ENCODE assay signal across 16 cellular contexts in genomic region chr7:2637066-2637471, GRCh38. TPM values are rescaled to one million over a fixed set of nuclear protein-coding genes. Genes with fewer than 3 reads are reported as not detected.
DNase-seq lines count a peak whose midpoint lies in the region; ATAC-seq, FAIRE-seq and TF ChIP-seq lines count a peak whose summit lies in the region.
"Had no signal": no experiment of that assay in that cellular context is flagged by ENCODE, and none has a peak within 500 bp of the region (broad histone marks: within the 10 kb centered on the region; RNA-seq: fewer than 3 reads in every experiment).

No MANE protein-coding gene starts in this region.

- peaks cover 52 to 98% (median 76%) of the 10 kb centered on the region in 11 experiments; a peak in 21 of 22 replicates for H4K20me1 ChIP-seq in BLaER1 treated with 17β-estradiol and CSF1 and Interleukin-3, amounts not matched to agents 10 nM and 100 nM

- no peaks in the 10 kb centered on the region for H3K27me3 ChIP-seq in BLaER1 treated with 17β-estradiol and CSF1 and Interleukin-3, amounts not matched to agents 10 nM and 100 nM
- no peaks in the 10 kb centered on the region for H3K27me3 ChIP-seq in adrenal gland
- H3K27me3 ChIP-seq in layer of hippocampus (ENCODE audit: control insufficient read depth, insufficient read depth, low read length): no peaks in the 10 kb centered on the region
- no peaks in the 10 kb centered on the region for H3K27me3 ChIP-seq in tibial artery

- 43 to 74% (median 66%) methylated on average over 10 to 17 of the region's 17 CpGs for WGBS in adrenal gland, 4 donors

- DNase-seq in adrenal gland: peak in 1 of 7 donors; percentile 54
- DNase-seq in DMS153 treated with DMSO at 0.1 percent for 48 hours (lab: John Stamatoyannopoulos, UW; ENCODE audit: unreplicated experiment): no peak
- no peak for DNase-seq in tibial artery
- no peak for DNase-seq in urothelium cell line (ENCODE audit: low spot score)
- no peak for DNase-seq in mucosa of descending colon
- DNase-seq: activated CD8-positive, alpha-beta T cell treated with anti-CD3 and anti-CD28 coated beads, Interleukin-2, amount 10 ng/mL, durations not matched to agents 7 days and 5 days; activated effector memory CD4-positive, alpha-beta T cell treated with Interleukin-2 at 50 U/mL for 16 hours; Calu3; effector CD8-positive, alpha-beta T cell; NCI-H146; NCI-H446; OCI-M1 had no signal

- H3K4me1 ChIP-seq in BLaER1 treated with 17β-estradiol and CSF1 and Interleukin-3, amounts not matched to agents 10 nM and 100 nM: peaks cover 80 to 88% (median 87%) of the 10 kb centered on the region in 10 experiments
- H3K4me1 ChIP-seq in adrenal gland (replicated peaks in 1 of 2) (peaks cover 86 to 93% of the 10 kb centered on the region in 2 donors), tibial artery (peaks cover 12 to 100% (median 80%) of the 10 kb centered on the region in 4 donors), mucosa of descending colon (ENCODE audit: low read depth) (peaks cover 30% of the 10 kb centered on the region)

- FAIRE-seq in urothelium cell line (lab: Jason Lieb, UNC): no peak
- FAIRE-seq: small intestine had no signal

- H3K9me3 ChIP-seq in BLaER1 treated with 17β-estradiol and CSF1 and Interleukin-3, amounts not matched to agents 10 nM and 100 nM (replicated peaks in 1 of 11): no peaks in the 10 kb centered on the region
- H3K9me3 ChIP-seq in adrenal gland (replicated peaks in 1 of 3) (no peaks in the 10 kb centered on the region), tibial artery (no peaks in the 10 kb centered on the region), mucosa of descending colon (no peaks in the 10 kb centered on the region)

- no peak for TF ChIP-seq POLR2A in adrenal gland (IDR thresholded peaks at IDR 0.05)

- peak overlapping the region; percentile 77 to 98 (median 92) for H3K27ac ChIP-seq in BLaER1 treated with 17β-estradiol and CSF1 and Interleukin-3, amounts not matched to agents 10 nM and 100 nM
- peak overlapping the region; percentile 71 to 98 (median 97) for H3K27ac ChIP-seq in adrenal gland
- peak overlapping the region; percentile 63 for H3K27ac ChIP-seq in layer of hippocampus (ENCODE audit: low read depth, low read length)
- peak overlapping the region in 16 of 21 experiments; percentile 6 to 93 (median 51) for H3K27ac ChIP-seq in skin epidermis
- H3K27ac ChIP-seq in tibial artery: peak overlapping the region in 1 of 2 donors; percentile 27

- peaks cover 15 to 38% (median 23%) of the 10 kb centered on the region in 11 experiments; a peak in 20 of 22 replicates for H3K36me3 ChIP-seq in BLaER1 treated with 17β-estradiol and CSF1 and Interleukin-3, amounts not matched to agents 10 nM and 100 nM
- no peaks in the 10 kb centered on the region for H3K36me3 ChIP-seq in adrenal gland (replicated peaks in 1 of 2)
- H3K36me3 ChIP-seq in tibial artery: no peaks in the 10 kb centered on the region
- H3K36me3 ChIP-seq in mucosa of descending colon (ENCODE audit: low read depth): no peaks in the 10 kb centered on the region

- H3K4me2 ChIP-seq in BLaER1 treated with 17β-estradiol and CSF1 and Interleukin-3, amounts not matched to agents 10 nM and 100 nM: peak overlapping the region; percentile 90 to 100 (median 98)

- ATAC-seq in mucosa of descending colon: no peak
- ATAC-seq: activated CD8-positive, alpha-beta T cell treated with anti-CD3 and anti-CD28 coated beads, Interleukin-2, amount 10 ng/mL, durations not matched to agents 7 days and 5 days had no signal

- no peak for TF ChIP-seq CTCF in adrenal gland (IDR thresholded peaks at IDR 0.05)
- TF ChIP-seq CTCF in tibial artery (IDR thresholded peaks at IDR 0.05): no peak
- no peak for TF ChIP-seq CTCF in mucosa of descending colon (IDR thresholded peaks at IDR 0.05)

- intact Hi-C loops in adrenal gland (cut with DNase I) (no loop called here), tibial artery (cut with DNase I; ENCODE audit: low total_unique reads) (no loop called here), mucosa of descending colon (cut with DNase I, micrococcal nuclease) (no loop called here)

- peak overlapping the region; percentile 37 to 98 (median 49) for H3K4me3 ChIP-seq in BLaER1 treated with 17β-estradiol and CSF1 and Interleukin-3, amounts not matched to agents 10 nM and 100 nM
- H3K4me3 ChIP-seq in adrenal gland: no peak overlapping the region
- no peak overlapping the region for H3K4me3 ChIP-seq in skin epidermis
- H3K4me3 ChIP-seq in tibial artery: no peak overlapping the region
- H3K4me3 ChIP-seq in mucosa of descending colon: no peak overlapping the region

- peak overlapping the region; percentile 39 to 97 (median 80); a peak in 21 of 22 replicates for H3K9ac ChIP-seq in BLaER1 treated with 17β-estradiol and CSF1 and Interleukin-3, amounts not matched to agents 10 nM and 100 nM

RNA-seq across cellular contexts. Expression of gene TTYH3, which starts 5.3 kb away (rescaled TPM):
- total RNA-seq in adrenal gland (10 to 100 TPM; 34.8 to 86.3 (median 60.3) TPM), mucosa of descending colon (10 to 100 TPM; 23.4 to 63.7 (median 32.1) TPM)
- 10 to 100 TPM in 2 of 3 donors, 1 to 10 TPM in 1; 5.4 to 38.4 (median 21.3) TPM for polyA plus RNA-seq in adrenal gland

RNA-seq across cellular contexts. Expression of gene AMZ1, which starts 50.9 kb away (rescaled TPM):
- total RNA-seq in adrenal gland (under 1 TPM in 2 of 8 donors, not detected in 6; 0.14 to 0.36 TPM), mucosa of descending colon (1 to 10 TPM in 1 of 3 donors, under 1 TPM in 1, not detected in 1; 0.61 to 1.3 TPM)
- under 1 TPM; 0.07 to 0.32 (median 0.07) TPM for polyA plus RNA-seq in adrenal gland
- total RNA-seq: activated CD8-positive, alpha-beta T cell treated with anti-CD3 and anti-CD28 coated beads, Interleukin-2, amount 10 ng/mL, durations not matched to agents 7 days and 5 days had no signal

Comparison
In these comparisons a context has a peak if more than half of its experiments do, and no peak if none do; other contexts are left out.
1. H3K4me3 ChIP-seq: peak in BLaER1 treated with 17β-estradiol and CSF1 and Interleukin-3, amounts not matched to agents 10 nM and 100 nM (10 of 10); none in adrenal gland (0 of 4), skin epidermis (0 of 7), tibial artery (0 of 2) and mucosa of descending colon (single experiment).